Comparison of ENCODE assay signal across 9 cellular contexts in the genomic region with DNA sequence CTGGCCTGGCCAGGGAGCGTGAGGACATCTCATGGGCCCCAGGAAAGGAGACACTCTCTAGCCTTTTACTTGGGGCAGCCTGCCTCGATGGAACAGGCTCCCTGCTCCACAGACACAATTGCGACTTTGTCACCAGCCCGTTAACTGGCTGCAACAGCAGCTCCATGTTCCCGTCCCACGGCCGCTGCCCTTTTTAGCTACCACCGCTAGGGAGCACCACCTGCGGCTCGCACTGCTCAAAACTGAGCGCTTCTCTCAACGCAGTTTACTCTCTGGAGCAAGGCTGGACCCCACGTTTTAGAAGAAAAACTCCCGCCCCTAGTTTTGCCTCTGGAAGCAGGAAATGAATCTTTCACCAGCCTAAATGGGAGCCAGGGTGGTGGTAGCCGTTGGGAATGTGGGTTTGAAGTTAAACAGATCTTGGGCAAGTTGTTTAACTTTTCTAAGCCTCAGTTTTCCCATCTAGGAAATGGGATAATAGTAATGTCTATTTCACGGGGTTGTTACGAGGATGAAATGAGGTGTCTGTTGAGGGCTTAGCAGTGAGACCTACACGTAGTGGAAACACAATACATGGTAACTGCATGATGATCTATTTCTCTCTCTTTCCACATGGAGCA. TPM values are rescaled to one million over a fixed set of nuclear protein-coding genes. Genes with fewer than 3 reads are reported as not detected.
A peak's percentile ranks its signal among the peaks of the same experiment; 100 is the strongest.
DNase-seq lines count a peak whose midpoint lies in the region; ATAC-seq and TF ChIP-seq lines count a peak whose summit lies in the region.
"Had no signal": no experiment of that assay in that cellular context is flagged by ENCODE, and none has a peak within 500 bp of the region (broad histone marks: within the 10 kb centered on the region; RNA-seq: fewer than 3 reads in every experiment).

No MANE protein-coding gene starts in this region.

- no peak for ATAC-seq in HG02973 (IDR thresholded peaks at IDR 0.05; ENCODE audit: unreplicated experiment)
- ATAC-seq in HG03520 (IDR thresholded peaks at IDR 0.05; ENCODE audit: unreplicated experiment) = no peak
- ATAC-seq: natural killer cell had no signal

- no peak overlapping the region for H3K9ac ChIP-seq in SU-DHL-6 (ENCODE audit: low read length)

- TF ChIP-seq CTCF in SU-DHL-6 (IDR thresholded peaks at IDR 0.05; ENCODE audit: insufficient read depth, low read length, poor library complexity, severe bottlenecking) (peak; percentile 68), hepatocyte (IDR thresholded peaks at IDR 0.05; ENCODE audit: poor library complexity) (peak; percentile 41)

- H3F3A ChIP-seq in SU-DHL-6 (ENCODE audit: insufficient read depth) = no peaks in the 10 kb centered on the region

- H3K27ac ChIP-seq in SU-DHL-6 (ENCODE audit: low read depth, low read length) = no peak overlapping the region
- H3K27ac ChIP-seq in hepatocyte = no peak overlapping the region

- H3K9me2 ChIP-seq in SU-DHL-6 (replicated peaks; ENCODE audit: insufficient read depth, low read length) (no peaks in the 10 kb centered on the region), hepatocyte (replicated peaks; ENCODE audit: insufficient read depth) (no peaks in the 10 kb centered on the region)

- no peak overlapping the region for H3K4me2 ChIP-seq in SU-DHL-6 (ENCODE audit: low read depth, low read length, poor library complexity, severe bottlenecking)
- H3K4me2 ChIP-seq in hepatocyte = no peak overlapping the region

- H3K9me3 ChIP-seq in SU-DHL-6 (ENCODE audit: insufficient read depth, low read length) = no peaks in the 10 kb centered on the region
- H3K9me3 ChIP-seq in hepatocyte (ENCODE audit: low read depth) = no peaks in the 10 kb centered on the region

- H3K27me3 ChIP-seq in SU-DHL-6 (ENCODE audit: low read length) (no peaks in the 10 kb centered on the region), hepatocyte (peaks cover 54% of the 10 kb centered on the region)

- 25% methylated on average over 18 of the region's 18 CpGs for WGBS in hepatocyte (ENCODE audit: low lambda C conversion rate, missing lambda C conversion rate)

- H2AFZ ChIP-seq in SU-DHL-6 (ENCODE audit: low read depth, low read length, severe bottlenecking) (no peak overlapping the region), hepatocyte (no peak overlapping the region)

- H3K36me3 ChIP-seq in SU-DHL-6 (ENCODE audit: low read length) (no peaks in the 10 kb centered on the region), hepatocyte (replicated peaks; ENCODE audit: insufficient read depth, low read depth) (no peaks in the 10 kb centered on the region)

- peak; percentile 3 for DNase-seq in stimulated activated CD4-positive, alpha-beta T cell treated with anti-CD3 and anti-CD28 coated beads, Interleukin-4, amount 100 ng/mL, for 1 hour
- DNase-seq in stimulated activated CD4-positive, alpha-beta T cell treated with anti-CD3 and anti-CD28 coated beads, Interleukin-4, amount 100 ng/mL, for 24 hours = no peak
- DNase-seq in hepatocyte (ENCODE audit: low spot score) (peak; percentile 49), hippocampal formation (lab: John Stamatoyannopoulos, UW) (no peak)
- DNase-seq in activated naive CD4-positive, alpha-beta T cell treated with Interleukin-2 at 50 U/mL for 16 hours = no peak
- DNase-seq: natural killer cell had no signal

- H4K20me1 ChIP-seq in SU-DHL-6 (ENCODE audit: low read depth, low read length) = no peaks in the 10 kb centered on the region
- H4K20me1 ChIP-seq in hepatocyte (ENCODE audit: insufficient read depth, poor library complexity, severe bottlenecking) = no peaks in the 10 kb centered on the region

- H3K4me1 ChIP-seq in hepatocyte (ENCODE audit: insufficient read depth) = no peaks in the 10 kb centered on the region

- no peaks in the 10 kb centered on the region for H3K79me2 ChIP-seq in SU-DHL-6 (ENCODE audit: insufficient read depth, low read length)
- no peaks in the 10 kb centered on the region for H3K79me2 ChIP-seq in hepatocyte

- H3K4me3 ChIP-seq in SU-DHL-6 (ENCODE audit: insufficient read depth, low read length, poor library complexity, severe bottlenecking) (no peak overlapping the region), hepatocyte (no peak overlapping the region)

RNA-seq across cellular contexts. Expression of a gene that starts 3.5 kb away (rescaled TPM):
- 3.8 and 7.5 TPM in 2 replicates for total RNA-seq in hepatocyte
- 14.0 and 26.7 TPM in 2 replicates for polyA plus RNA-seq in hepatocyte
- total RNA-seq: natural killer cell had no signal

Comparison
In these comparisons a context has a peak if more than half of its experiments do, and no peak if none do; other contexts are left out.
1. DNase-seq: peak in stimulated activated CD4-positive, alpha-beta T cell treated with anti-CD3 and anti-CD28 coated beads, Interleukin-4, amount 100 ng/mL, for 1 hour (single experiment) and hepatocyte (single experiment); none in stimulated activated CD4-positive, alpha-beta T cell treated with anti-CD3 and anti-CD28 coated beads, Interleukin-4, amount 100 ng/mL, for 24 hours (single experiment), activated naive CD4-positive, alpha-beta T cell treated with Interleukin-2 at 50 U/mL for 16 hours (single experiment) and hippocampal formation (0 of 2).